Comparison of ENCODE assay signal across 9 cellular contexts in genomic region chr14:22448035-22448904, GRCh38.
A peak's percentile ranks its signal among the peaks of the same experiment; 100 is the strongest.
DNase-seq lines count a peak whose midpoint lies in the region; ATAC-seq and TF ChIP-seq lines count a peak whose summit lies in the region.
"Had no signal": no experiment of that assay in that cellular context is flagged by ENCODE, and none has a peak within 500 bp of the region (broad histone marks: within the 10 kb centered on the region; RNA-seq: fewer than 3 reads in every experiment).

No MANE protein-coding gene starts in this region.

- peak overlapping the region; percentile 29 for H3K4me3 ChIP-seq in GM12865 (ENCODE audit: low read depth, low read length)

- peak; percentile 86 for DNase-seq in GM12865 (ENCODE audit: low read depth)
- peak; percentile 70 for DNase-seq in glomerular visceral epithelial cell (ENCODE audit: extremely low spot score)
- no peak for DNase-seq in head of caudate nucleus
- DNase-seq in stimulated activated CD4-positive, alpha-beta T cell treated with anti-CD3 and anti-CD28 coated beads, Interleukin-1b, Interleukin-23, amount 100 ng/mL, for 48 hours, result no peak
- DNase-seq in posterior vena cava (ENCODE audit: low spot score), result no peak
- no peak for DNase-seq in NCI-H1694 (lab: John Stamatoyannopoulos, UW)
- DNase-seq: WERI-Rb-1 had no signal

- intact Hi-C loops in head of caudate nucleus (cut with DNase I), result no loop called here
- intact Hi-C loops in posterior vena cava (cut with DNase I), result no loop called here

- TF ChIP-seq CTCF in GM12865 (IDR thresholded peaks at IDR 0.05; ENCODE audit: insufficient read depth, low read depth, low read length, missing control alignments), result no peak

- ATAC-seq in GM21576 (IDR thresholded peaks at IDR 0.05; ENCODE audit: unreplicated experiment), result peak; percentile 76
- peak; percentile 63 for ATAC-seq in HG03571 (IDR thresholded peaks at IDR 0.05; ENCODE audit: unreplicated experiment)

Comparison
In these comparisons a context has a peak if more than half of its experiments do, and no peak if none do; other contexts are left out.
1. DNase-seq: peak in GM12865 (single experiment) and glomerular visceral epithelial cell (single experiment); none in head of caudate nucleus (0 of 42), stimulated activated CD4-positive, alpha-beta T cell treated with anti-CD3 and anti-CD28 coated beads, Interleukin-1b, Interleukin-23, amount 100 ng/mL, for 48 hours (single experiment), posterior vena cava (single experiment) and NCI-H1694 (single experiment).